ENCODE assay signal across 16 cellular contexts in the genomic region with DNA sequence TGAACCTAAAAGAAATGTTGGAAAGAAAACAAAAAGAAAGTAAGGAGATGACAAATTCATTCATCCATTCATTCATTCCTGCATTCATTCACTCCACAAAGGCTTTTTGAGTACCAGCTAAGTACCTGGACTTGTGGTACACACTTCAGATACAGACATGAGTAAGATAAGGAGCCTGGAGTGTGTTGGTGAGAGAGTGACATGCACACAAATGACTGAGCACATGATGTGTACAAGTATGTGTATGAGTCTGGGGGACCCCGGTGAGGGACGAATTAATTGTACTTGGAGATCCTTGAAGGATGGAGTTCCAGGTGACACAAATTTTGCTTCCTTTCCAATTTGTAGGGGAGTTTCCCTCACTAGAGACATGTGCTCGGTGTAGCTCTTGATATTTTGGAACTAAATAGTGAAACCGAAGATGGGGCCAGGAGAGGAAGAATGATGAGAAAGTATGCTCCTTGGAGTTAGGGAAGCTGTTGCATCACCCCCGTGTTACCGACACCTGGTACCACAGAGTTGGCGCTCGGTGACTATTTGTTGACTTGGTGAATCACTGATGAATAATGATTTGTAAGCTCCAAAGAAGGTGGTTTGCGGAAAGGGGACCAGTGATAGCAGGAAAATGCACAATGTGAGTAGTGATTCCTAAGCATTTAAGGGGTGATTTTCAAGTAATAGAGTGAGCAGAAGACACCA.
DNase-seq lines count a peak whose midpoint lies in the region; ATAC-seq, FAIRE-seq and TF ChIP-seq lines count a peak whose summit lies in the region.
"Had no signal": no experiment of that assay in that cellular context is flagged by ENCODE, and none has a peak within 500 bp of the region (broad histone marks: within the 10 kb centered on the region; RNA-seq: fewer than 3 reads in every experiment).

No MANE protein-coding gene starts in this region.

- peak overlapping the region; percentile 2 to 27 for H3K27ac Mint-ChIP-seq in activated naive CD4-positive, alpha-beta T cell treated with anti-CD3 and anti-CD28 coated beads, Interleukin-2, amount 50 U/mL, for 72 hours

- no peak for DNase-seq in activated naive CD4-positive, alpha-beta T cell treated with anti-CD3 and anti-CD28 coated beads, Interleukin-2, amount 50 U/mL, for 72 hours (ENCODE audit: low spot score in 2 of 2)
- DNase-seq in activated naive CD4-positive, alpha-beta T cell (lab: John Stamatoyannopoulos, UW), result no peak
- DNase-seq in RPMI7951 (ENCODE audit: low read depth) (peak; percentile 89), epithelial cell of proximal tubule (ENCODE audit: low read depth) (peak; percentile 55), urothelium cell line (ENCODE audit: low spot score) (peak; percentile 80)
- DNase-seq in stimulated activated naive CD4-positive, alpha-beta T cell (lab: John Stamatoyannopoulos, UW), result no peak
- DNase-seq: activated effector memory CD4-positive, alpha-beta T cell treated with anti-CD3 and anti-CD28 coated beads, Interleukin-2, amount 50 U/mL, for 16 hours; effector CD8-positive, alpha-beta T cell; kidney; NCI-H1694 treated with DMSO at 0.1 percent for 48 hours; occipital lobe; stimulated activated CD4-positive, alpha-beta T cell treated with anti-CD3 and anti-CD28 coated beads, Interleukin-4, amount 100 ng/mL, for 1 hour had no signal

- peaks cover 3% of the 10 kb centered on the region in 2 donors for H3K9me3 Mint-ChIP-seq in activated naive CD4-positive, alpha-beta T cell treated with anti-CD3 and anti-CD28 coated beads, Interleukin-2, amount 50 U/mL, for 72 hours

- peak; percentile 72 to 88 for ATAC-seq in activated naive CD4-positive, alpha-beta T cell treated with anti-CD3 and anti-CD28 coated beads, Interleukin-2, amount 50 U/mL, for 72 hours
- ATAC-seq in HG02623 (IDR thresholded peaks at IDR 0.05; ENCODE audit: unreplicated experiment) (no peak), HG03460 (IDR thresholded peaks at IDR 0.05; ENCODE audit: unreplicated experiment) (no peak)

- H3K36me3 Mint-ChIP-seq in activated naive CD4-positive, alpha-beta T cell treated with anti-CD3 and anti-CD28 coated beads, Interleukin-2, amount 50 U/mL, for 72 hours, result peaks cover 0 to 16% of the 10 kb centered on the region in 2 donors

- no peak overlapping the region for H3K4me3 ChIP-seq in epithelial cell of proximal tubule (ENCODE audit: low read depth, low read length)
- H3K4me3 ChIP-seq: BLaER1 treated with 17β-estradiol and CSF1 and Interleukin-3, amounts not matched to agents 10 nM and 100 nM; thoracic aorta had no signal

- no peak for FAIRE-seq in urothelium cell line (lab: Jason Lieb, UNC)
- FAIRE-seq: kidney had no signal

- no peak for TF ChIP-seq CTCF in epithelial cell of proximal tubule (conservative IDR thresholded peaks at IDR 0.05; ENCODE audit: low read depth, low read length)

Comparison
In these comparisons a context has a peak if more than half of its experiments do, and no peak if none do; other contexts are left out.
1. ATAC-seq: peak in activated naive CD4-positive, alpha-beta T cell treated with anti-CD3 and anti-CD28 coated beads, Interleukin-2, amount 50 U/mL, for 72 hours (2 of 2); none in HG02623 (single experiment) and HG03460 (single experiment).
2. DNase-seq: peak in RPMI7951 (single experiment), epithelial cell of proximal tubule (single experiment) and urothelium cell line (single experiment); none in activated naive CD4-positive, alpha-beta T cell treated with anti-CD3 and anti-CD28 coated beads, Interleukin-2, amount 50 U/mL, for 72 hours (0 of 2), activated naive CD4-positive, alpha-beta T cell (0 of 4) and stimulated activated naive CD4-positive, alpha-beta T cell (0 of 6).